26 cellular contexts compared by ENCODE assay signal in genomic region chr17:34720760-34721159, GRCh38.
DNase-seq lines count a peak whose midpoint lies in the region; ATAC-seq and TF ChIP-seq lines count a peak whose summit lies in the region.
"Had no signal": no experiment of that assay in that cellular context is flagged by ENCODE, and none has a peak within 500 bp of the region (broad histone marks: within the 10 kb centered on the region; RNA-seq: fewer than 3 reads in every experiment).

No MANE protein-coding gene starts in this region.

- H3K9me3 Mint-ChIP-seq in osteocyte (ENCODE audit: unreplicated experiment), result no peaks in the 10 kb centered on the region
- H3K9me3 Mint-ChIP-seq: activated CD4-positive, alpha-beta T cell treated with anti-CD3 and anti-CD28 coated beads, Interleukin-2, amount 10 ng/mL, durations not matched to agents 7 days and 5 days; activated naive CD4-positive, alpha-beta T cell treated with anti-CD3 and anti-CD28 coated beads, Interleukin-2, amount 50 U/mL, for 72 hours; central memory CD8-positive, alpha-beta T cell; H9; immature natural killer cell; mesothelial cell of epicardium; T-helper 1 cell treated with Interleukin-12 subunit alpha and Interleukin-12 subunit beta and Interleukin-4 antibody, amounts not matched to agents 30 μg/mL and 1 μg/mL, for 36 hours had no signal

- TF ChIP-seq CTCF in kidney epithelial cell (IDR thresholded peaks at IDR 0.05; ENCODE audit: insufficient read depth, low read length, poor library complexity, severe bottlenecking) (no peak), osteocyte (IDR thresholded peaks at IDR 0.05) (no peak)

- ATAC-seq in GM21576 (IDR thresholded peaks at IDR 0.05; ENCODE audit: unreplicated experiment), result no peak
- ATAC-seq: activated CD8-positive, alpha-beta memory T cell treated with anti-CD3 and anti-CD28 coated beads, Interleukin-2, amount 10 ng/mL, durations not matched to agents 7 days and 5 days; activated naive CD4-positive, alpha-beta T cell treated with anti-CD3 and anti-CD28 coated beads, Interleukin-2, amount 50 U/mL, for 72 hours; natural killer cell; sciatic nerve had no signal

- H3K27ac Mint-ChIP-seq in osteocyte (ENCODE audit: unreplicated experiment), result no peak overlapping the region
- H3K27ac Mint-ChIP-seq: activated CD4-positive, alpha-beta T cell treated with anti-CD3 and anti-CD28 coated beads, Interleukin-2, amount 10 ng/mL, durations not matched to agents 7 days and 5 days; activated CD8-positive, alpha-beta memory T cell treated with anti-CD3 and anti-CD28 coated beads, Interleukin-2, amount 10 ng/mL, durations not matched to agents 7 days and 5 days; H9; immature natural killer cell; mesothelial cell of epicardium; natural killer cell; T-helper 1 cell treated with Interleukin-12 subunit alpha and Interleukin-12 subunit beta and Interleukin-4 antibody, amounts not matched to agents 30 μg/mL and 1 μg/mL, for 36 hours had no signal

- no peaks in the 10 kb centered on the region for H3K27me3 Mint-ChIP-seq in osteocyte (ENCODE audit: unreplicated experiment)
- H3K27me3 Mint-ChIP-seq: activated CD4-positive, alpha-beta T cell treated with anti-CD3 and anti-CD28 coated beads, Interleukin-2, amount 10 ng/mL, durations not matched to agents 7 days and 5 days had no signal

- no peaks in the 10 kb centered on the region for H3K27me3 ChIP-seq in kidney epithelial cell (ENCODE audit: control insufficient read depth, insufficient read depth, low read length)
- H3K27me3 ChIP-seq: ascending aorta, upper lobe of left lung had no signal

- no peak overlapping the region for H3K4me3 Mint-ChIP-seq in osteocyte (ENCODE audit: unreplicated experiment)
- H3K4me3 Mint-ChIP-seq: activated CD4-positive, alpha-beta T cell treated with anti-CD3 and anti-CD28 coated beads, Interleukin-2, amount 10 ng/mL, durations not matched to agents 7 days and 5 days; activated CD8-positive, alpha-beta memory T cell treated with anti-CD3 and anti-CD28 coated beads, Interleukin-2, amount 10 ng/mL, durations not matched to agents 7 days and 5 days; CD14-positive monocyte; central memory CD8-positive, alpha-beta T cell; H9; immature natural killer cell; mesothelial cell of epicardium; natural killer cell; T-helper 1 cell treated with Interleukin-12 subunit alpha and Interleukin-12 subunit beta and Interleukin-4 antibody, amounts not matched to agents 30 μg/mL and 1 μg/mL, for 36 hours had no signal

- no peaks in the 10 kb centered on the region for H3K36me3 Mint-ChIP-seq in osteocyte (ENCODE audit: unreplicated experiment)
- H3K36me3 Mint-ChIP-seq: activated CD8-positive, alpha-beta memory T cell treated with anti-CD3 and anti-CD28 coated beads, Interleukin-2, amount 10 ng/mL, durations not matched to agents 7 days and 5 days; activated naive CD4-positive, alpha-beta T cell treated with anti-CD3 and anti-CD28 coated beads, Interleukin-2, amount 50 U/mL, for 72 hours; CD14-positive monocyte; immature natural killer cell; mesothelial cell of epicardium; natural killer cell had no signal

- H3K4me3 ChIP-seq in kidney epithelial cell (ENCODE audit: low read depth, low read length), result no peak overlapping the region
- H3K4me3 ChIP-seq: ascending aorta, hepatocyte, left ventricle myocardium inferior, SJCRH30, upper lobe of left lung had no signal

- H3K36me3 ChIP-seq in kidney epithelial cell (ENCODE audit: control insufficient read depth, insufficient read depth, low read length), result no peaks in the 10 kb centered on the region
- H3K36me3 ChIP-seq: ascending aorta, left ventricle myocardium inferior, SJCRH30, upper lobe of left lung had no signal

- DNase-seq in Daoy (ENCODE audit: low read depth) (peak; percentile 83), HT1080 (ENCODE audit: low read depth) (peak; percentile 94), SW480 (ENCODE audit: low spot score) (peak; percentile 9), kidney epithelial cell (ENCODE audit: low read depth) (peak; percentile 4), osteocyte (ENCODE audit: extremely low spot score, unreplicated experiment) (no peak), T-helper 9 cell (no peak), NCI-H2227 (lab: John Stamatoyannopoulos, UW; ENCODE audit: unreplicated experiment) (no peak)
- DNase-seq: activated CD4-positive, alpha-beta T cell treated with anti-CD3 and anti-CD28 coated beads, Interleukin-2, amount 10 ng/mL, durations not matched to agents 7 days and 5 days; activated CD8-positive, alpha-beta memory T cell treated with anti-CD3 and anti-CD28 coated beads, Interleukin-2, amount 10 ng/mL, durations not matched to agents 7 days and 5 days; foreskin fibroblast; GF-D8; H9; immature natural killer cell; left ventricle myocardium inferior; natural killer cell; SJCRH30; upper lobe of left lung had no signal

- no peaks in the 10 kb centered on the region for H3K4me1 Mint-ChIP-seq in osteocyte (ENCODE audit: unreplicated experiment)
- H3K4me1 Mint-ChIP-seq: activated CD4-positive, alpha-beta T cell treated with anti-CD3 and anti-CD28 coated beads, Interleukin-2, amount 10 ng/mL, durations not matched to agents 7 days and 5 days; activated CD8-positive, alpha-beta memory T cell treated with anti-CD3 and anti-CD28 coated beads, Interleukin-2, amount 10 ng/mL, durations not matched to agents 7 days and 5 days; CD14-positive monocyte; central memory CD8-positive, alpha-beta T cell; immature natural killer cell; mesothelial cell of epicardium; natural killer cell had no signal

Comparison
In these comparisons a context has a peak if more than half of its experiments do, and no peak if none do; other contexts are left out.
1. DNase-seq: peak in Daoy (single experiment), HT1080 (single experiment), SW480 (single experiment) and kidney epithelial cell (single experiment); none in osteocyte (single experiment), T-helper 9 cell (single experiment) and NCI-H2227 (single experiment).